Comparison of ENCODE assay signal across 7 cellular contexts in the genomic region with DNA sequence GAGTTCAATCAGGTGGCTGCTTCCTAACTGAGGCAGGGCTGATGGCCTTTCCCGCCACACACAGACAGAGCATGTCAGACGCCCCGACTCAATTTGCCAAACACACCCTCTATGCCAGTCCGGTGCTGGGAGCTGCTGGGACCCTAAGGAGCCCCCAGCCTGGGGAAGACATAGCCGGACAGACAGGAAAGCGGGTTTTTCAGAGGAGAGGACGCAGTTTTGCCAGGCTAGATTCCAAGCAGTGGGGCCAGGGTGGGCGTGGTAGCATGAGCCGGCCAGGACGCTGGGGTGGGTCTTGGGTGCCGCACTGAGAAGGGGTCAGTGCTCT. TPM values are rescaled to one million over a fixed set of nuclear protein-coding genes. Genes with fewer than 3 reads are reported as not detected.
A peak's percentile ranks its signal among the peaks of the same experiment; 100 is the strongest.
DNase-seq lines count a peak whose midpoint lies in the region; ATAC-seq, FAIRE-seq and TF ChIP-seq lines count a peak whose summit lies in the region.

No MANE protein-coding gene starts in this region.

- H3K36me3 ChIP-seq in H7 (replicated peaks; ENCODE audit: control insufficient read depth, insufficient read depth, low read length) = no peaks in the 10 kb centered on the region; the same call in 1 of the 2 replicates
- H3K36me3 ChIP-seq in spleen = peaks cover 0 to 58% (median 16%) of the 10 kb centered on the region in 6 donors

- no peak for FAIRE-seq in GM12891 (lab: Jason Lieb, UNC)

- H3K27me3 ChIP-seq in H7 (ENCODE audit: control insufficient read depth, insufficient read depth, low read length) (peaks cover 8% of the 10 kb centered on the region; the same call in 1 of the 2 replicates), spleen (replicated peaks in 1 of 7) (no peaks in the 10 kb centered on the region)

- TF ChIP-seq CTCF in fibroblast of villous mesenchyme (IDR thresholded peaks at IDR 0.05; ENCODE audit: insufficient read depth, low read depth, low read length) (no peak), spleen (IDR thresholded peaks at IDR 0.05 in 8 of 11, conservative IDR thresholded peaks at IDR 0.05 in 3 of 11) (no peak), omental fat pad (IDR thresholded peaks at IDR 0.05) (no peak)

- H3K4me3 Mint-ChIP-seq in T-cell = peak overlapping the region; percentile 61 to 83 (median 71)

- peaks cover 22 to 92% (median 46%) of the 10 kb centered on the region in 6 donors for H3K4me1 ChIP-seq in spleen

- CTCF ChIA-PET in T-cell (lab: Charles Lee) = interaction anchor here in 1 of 2 donors (1.0 kb wide), 1 partner anchor 13 kb away, joined by 3 read pairs; no protein-coding TSS in a partner anchor

- peak overlapping the region; percentile 84 to 91 for H3K27ac Mint-ChIP-seq in T-cell

- DNase-seq in H7 (no peak), T-cell (no peak), fibroblast of villous mesenchyme (ENCODE audit: low read depth) (no peak), spleen (no peak), GM12891 (ENCODE audit: insufficient read length, low spot score) (no peak), omental fat pad (ENCODE audit: low spot score) (no peak)

- POLR2A ChIA-PET in T-cell (lab: Charles Lee) = interaction anchor here in 1 of 2 donors (0.6 kb wide), 1 partner anchor 34 kb away, joined by 3 read pairs; no protein-coding TSS in a partner anchor

- no peak for ATAC-seq in T-cell (replicated peaks in 1 of 4)
- no peak for ATAC-seq in GM18502 (IDR thresholded peaks at IDR 0.05; ENCODE audit: poor library complexity, unreplicated experiment)
- no peak for ATAC-seq in omental fat pad (ENCODE audit: low FRiP score)

- peak overlapping the region in 5 of 8 donors; percentile 20 to 88 (median 87) for H3K27ac ChIP-seq in spleen

- no peaks in the 10 kb centered on the region for H3K9me3 ChIP-seq in spleen

- 34 to 45% (median 38%) methylated on average over 9 to 11 of the region's 11 CpGs for WGBS in spleen, 5 donors

- H3K4me1 Mint-ChIP-seq in T-cell = peaks cover 34 to 50% (median 44%) of the 10 kb centered on the region in 3 donors

- H3K4me3 ChIP-seq in H7 (ENCODE audit: insufficient read depth, low read depth, low read length) (peak overlapping the region; percentile 20; the same call in 1 of the 2 replicates), fibroblast of villous mesenchyme (ENCODE audit: low read depth, low read length) (peak overlapping the region; percentile 38), spleen (peak overlapping the region in 7 of 8 donors; percentile 69 to 85 (median 79))

- intact Hi-C loops in spleen (cut with DNase I; ENCODE audit: low total_unique reads) = no loop called here

- no peaks in the 10 kb centered on the region for H3K9me3 Mint-ChIP-seq in T-cell

- no peaks in the 10 kb centered on the region for H3K27me3 Mint-ChIP-seq in T-cell

- TF ChIP-seq POLR2A in spleen (IDR thresholded peaks at IDR 0.05) (no peak), GM12891 (IDR thresholded peaks at IDR 0.05; ENCODE audit: low read depth, low read length) (no peak)

- H3K36me3 Mint-ChIP-seq in T-cell = peaks cover 2% of the 10 kb centered on the region

TF ChIP-seq in GM12891, 5 proteins besides CTCF, POLR2A, EP300 and RAD21:
- no peak for TF ChIP-seq SPI1 (IDR thresholded peaks at IDR 0.05; ENCODE audit: low read depth, low read length)
- TF ChIP-seq TAF1 (IDR thresholded peaks at IDR 0.05; ENCODE audit: low read depth, low read length) = no peak
- no peak for TF ChIP-seq POLR2AphosphoS5 (IDR thresholded peaks at IDR 0.05; ENCODE audit: low read depth, low read length)
- no peak for TF ChIP-seq POU2F2 (IDR thresholded peaks at IDR 0.05; ENCODE audit: low read depth, low read length)
- TF ChIP-seq PAX5 (IDR thresholded peaks at IDR 0.05; ENCODE audit: insufficient read depth, low read length, severe bottlenecking) = no peak

RNA-seq across cellular contexts. Expression of a gene that starts 19.8 kb away (rescaled TPM):
- 2.4 and 4.0 TPM in 2 replicates for total RNA-seq in H7 (2014; rRNA removed; shearing (Covaris generic))
- total RNA-seq in T-cell (10 to 100 TPM; 42.0 to 60.2 (median 53.2) TPM), fibroblast of villous mesenchyme (1.9 and 3.0 TPM in 2 replicates), spleen (10 to 100 TPM; 31.3 to 52.7 (median 39.4) TPM), omental fat pad (10 to 100 TPM in 2 of 4 donors, 1 to 10 TPM in 2; 4.5 to 14.8 (median 8.9) TPM)
- polyA plus RNA-seq in spleen = 10 to 100 TPM in 2 of 3 donors, 1 to 10 TPM in 1; 8.9 to 17.1 (median 16.1) TPM
- polyA plus RNA-seq in GM12891 (2012; ENCODE audit: low read depth, missing spikeins) = 7.2 TPM

RNA-seq across cellular contexts. Expression of a gene that starts 30.6 kb away (rescaled TPM):
- not detected in 2 replicates for total RNA-seq in H7 (2014; rRNA removed; shearing (Covaris generic))
- total RNA-seq in T-cell (10 to 100 TPM; 26.3 to 45.2 (median 39.3) TPM), fibroblast of villous mesenchyme (0.64 and 1.3 TPM in 2 replicates), spleen (10 to 100 TPM; 19.7 to 31.6 (median 25.3) TPM), omental fat pad (1 to 10 TPM; 1.1 to 4.4 (median 1.6) TPM)
- polyA plus RNA-seq in spleen = 10 to 100 TPM in 2 of 3 donors, 1 to 10 TPM in 1; 9.9 to 21.5 (median 14.8) TPM
- 13.5 TPM for polyA plus RNA-seq in GM12891 (2012; ENCODE audit: low read depth, missing spikeins)

RNA-seq across cellular contexts. Expression of a gene that starts 35.6 kb away (rescaled TPM):
- total RNA-seq in H7 (2014; rRNA removed; shearing (Covaris generic)) = 26.7 and 29.0 TPM in 2 replicates
- 10 to 100 TPM; 11.8 to 25.5 (median 17.6) TPM for total RNA-seq in T-cell
- 30.7 and 30.9 TPM in 2 replicates for total RNA-seq in fibroblast of villous mesenchyme
- 10 to 100 TPM in 6 of 7 donors, 1 to 10 TPM in 1; 6.6 to 22.7 (median 16.3) TPM for total RNA-seq in spleen
- polyA plus RNA-seq in spleen = 1 to 10 TPM; 4.2 to 5.1 (median 4.9) TPM
- 6.7 TPM for polyA plus RNA-seq in GM12891 (2012; ENCODE audit: low read depth, missing spikeins)
- total RNA-seq in omental fat pad = 10 to 100 TPM in 1 of 4 donors, 1 to 10 TPM in 3; 6.3 to 11.7 (median 7.4) TPM

RNA-seq across cellular contexts. Expression of a gene that starts 56.3 kb away (rescaled TPM):
- 47.3 and 53.4 TPM in 2 replicates for total RNA-seq in H7 (2014; rRNA removed; shearing (Covaris generic))
- total RNA-seq in T-cell (10 to 100 TPM in 1 of 5 donors, 1 to 10 TPM in 4; 3.2 to 11.8 (median 5.1) TPM), fibroblast of villous mesenchyme (24.2 and 29.0 TPM in 2 replicates), spleen (100 to 1,000 TPM; 206 to 475 (median 330) TPM), omental fat pad (100 to 1,000 TPM in 2 of 4 donors, 10 to 100 TPM in 2; 74.8 to 466 (median 148) TPM)
- polyA plus RNA-seq in spleen = 100 to 1,000 TPM; 234 to 299 (median 274) TPM
- polyA plus RNA-seq in GM12891 (2012; ENCODE audit: low read depth, missing spikeins) = 201 TPM

Comparison
In these comparisons a context has a peak if more than half of its experiments do, and no peak if none do; other contexts are left out.
1. H3K4me3 ChIP-seq: peak in every context shown above with its lines; median percentile 79 in spleen; 38 in fibroblast of villous mesenchyme; 20 in H7.